ENCODE assay signal across 1 cellular context in genomic region chr14:103488960-103489359, GRCh38.
TF ChIP-seq lines count a peak whose summit lies in the region.

No MANE protein-coding gene starts in this region.

TF ChIP-seq in IMR-90, 13 proteins besides CTCF, POLR2A, EP300 and RAD21:
- TF ChIP-seq RCOR1 (IDR thresholded peaks at IDR 0.05; ENCODE audit: insufficient replicate concordance, low read length) (no peak), NFE2L2 (IDR thresholded peaks at IDR 0.05; ENCODE audit: low read depth, low read length) (no peak), CEBPB (IDR thresholded peaks at IDR 0.05; ENCODE audit: low read depth, low read length) (peak; percentile 62), MXI1 (IDR thresholded peaks at IDR 0.05; ENCODE audit: borderline replicate concordance, low read depth, low read length) (no peak), BHLHE40 (IDR thresholded peaks at IDR 0.05; ENCODE audit: low read depth, low read length) (no peak), SMC3 (IDR thresholded peaks at IDR 0.05; ENCODE audit: low read depth, low read length) (no peak), MAFK (IDR thresholded peaks at IDR 0.05; ENCODE audit: low read depth, low read length) (no peak), RFX5 (IDR thresholded peaks at IDR 0.05; ENCODE audit: low read depth, low read length) (no peak), FOS (IDR thresholded peaks at IDR 0.05; ENCODE audit: low read depth, low read length) (peak; percentile 33; the same call in 1 of the 2 replicates), USF2 (IDR thresholded peaks at IDR 0.05; ENCODE audit: low read depth, low read length) (no peak)
